In the genomic region with DNA sequence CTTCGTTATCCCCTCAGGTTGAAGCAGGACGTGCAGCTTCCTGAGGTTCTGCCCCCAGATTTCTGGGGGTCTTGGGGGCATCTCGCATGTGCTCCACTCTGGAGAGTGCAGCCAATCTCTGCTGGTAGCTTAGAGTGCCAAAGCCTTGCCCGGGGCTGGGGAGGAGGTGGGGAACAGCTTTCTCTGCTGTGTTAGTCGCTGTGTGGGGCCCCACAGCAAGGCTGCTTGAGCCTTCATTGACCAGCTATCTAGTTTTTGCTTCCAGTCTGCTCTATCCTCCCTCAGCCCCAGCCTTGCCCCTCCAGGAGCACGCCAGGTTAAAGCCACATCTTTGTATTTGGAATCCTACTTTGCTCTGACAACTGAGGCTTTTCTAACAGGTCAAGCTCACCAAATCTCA, we compare ENCODE assay signal across 23 cellular contexts. TPM values are rescaled to one million over a fixed set of nuclear protein-coding genes. Genes with fewer than 3 reads are reported as not detected.
DNase-seq lines count a peak whose midpoint lies in the region; ATAC-seq and TF ChIP-seq lines count a peak whose summit lies in the region.
"Had no signal": no experiment of that assay in that cellular context is flagged by ENCODE, and none has a peak within 500 bp of the region (broad histone marks: within the 10 kb centered on the region; RNA-seq: fewer than 3 reads in every experiment).

No MANE protein-coding gene starts in this region.

- H3K27ac ChIP-seq in ascending aorta (peak overlapping the region; percentile 88 to 90), fibroblast of lung (ENCODE audit: insufficient read depth, low read length) (peak overlapping the region; percentile 97), trophoblast cell (ENCODE audit: low read depth, low read length) (peak overlapping the region; percentile 97)
- H3K27ac ChIP-seq in effector memory CD4-positive, alpha-beta T cell (ENCODE audit: insufficient read depth, low read length, poor library complexity, severe bottlenecking): no peak overlapping the region

- peak overlapping the region; percentile 97 for H3K14ac ChIP-seq in trophoblast cell (ENCODE audit: low read length)

- H4K8ac ChIP-seq in trophoblast cell (ENCODE audit: low read depth, low read length): peak overlapping the region; percentile 94

- no peak for TF ChIP-seq CTCF in HFFc6 (IDR thresholded peaks at IDR 0.05)
- no peak for TF ChIP-seq CTCF in ascending aorta (IDR thresholded peaks at IDR 0.05)
- no peak for TF ChIP-seq CTCF in fibroblast of lung (conservative IDR thresholded peaks at IDR 0.05 in 1 of 2, IDR thresholded peaks at IDR 0.05 in 1 of 2; ENCODE audit: low read depth in 1 of 2, low read length in 2 of 2)

- no peaks in the 10 kb centered on the region for H3K27me3 ChIP-seq in ascending aorta
- no peaks in the 10 kb centered on the region for H3K27me3 ChIP-seq in fibroblast of lung (ENCODE audit: control insufficient read depth, insufficient read depth, low read length)
- H3K27me3 ChIP-seq in trophoblast cell (ENCODE audit: insufficient read depth, low read length): no peaks in the 10 kb centered on the region
- no peaks in the 10 kb centered on the region for H3K27me3 ChIP-seq in effector memory CD4-positive, alpha-beta T cell (replicated peaks; ENCODE audit: control insufficient read depth, insufficient read depth, low read length, poor library complexity, severe bottlenecking)

- peak overlapping the region; percentile 100 for H4K91ac ChIP-seq in trophoblast cell (ENCODE audit: low read depth, low read length)

- no peak for ATAC-seq in GM21381 (IDR thresholded peaks at IDR 0.05; ENCODE audit: unreplicated experiment)
- ATAC-seq: activated T-cell treated with anti-CD3 and anti-CD28 coated beads, Interleukin-2, amount 50 U/mL, for 72 hours; natural killer cell treated with Interleukin-12 subunit alpha and Interleukin-12 subunit beta and Interleukin-15 and Interleukin-18, amount 100 ng/mL, for 72 hours; psoas muscle had no signal

- no peak overlapping the region for H3K4me2 ChIP-seq in fibroblast of lung (ENCODE audit: extremely low read depth, insufficient read depth, low read length)
- H3K4me2 ChIP-seq in trophoblast cell (ENCODE audit: low read length): no peak overlapping the region

- H4K12ac ChIP-seq in trophoblast cell (ENCODE audit: low read depth, low read length): peak overlapping the region; percentile 47

- no peaks in the 10 kb centered on the region; the same call in 1 of the 2 replicates for H3K27me3 Mint-ChIP-seq in HFFc6 (ENCODE audit: insufficient read depth)

- intact Hi-C loops in ascending aorta (cut with DNase I): loop anchor here (10.0 kb wide), 3 partner anchors 949 to 1439 kb away; no protein-coding TSS in a partner anchor

- H3K79me2 ChIP-seq in fibroblast of lung (ENCODE audit: control insufficient read depth, insufficient read depth, low read length) (no peaks in the 10 kb centered on the region), trophoblast cell (ENCODE audit: control insufficient read depth, insufficient read depth, low read length, poor library complexity) (peaks cover 12% of the 10 kb centered on the region)

- H3K9ac ChIP-seq in fibroblast of lung (ENCODE audit: insufficient read depth, low read length): no peak overlapping the region
- no peak overlapping the region for H3K9ac ChIP-seq in trophoblast cell (ENCODE audit: low read length)

- H3K4me3 Mint-ChIP-seq in HFFc6: no peak overlapping the region
- H3K4me3 Mint-ChIP-seq: activated T-cell treated with anti-CD3 and anti-CD28 coated beads, Interleukin-2, amount 50 U/mL, for 72 hours; natural killer cell treated with Interleukin-12 subunit alpha and Interleukin-12 subunit beta and Interleukin-15 and Interleukin-18, amount 100 ng/mL, for 72 hours had no signal

- H3K36me3 ChIP-seq in ascending aorta: no peaks in the 10 kb centered on the region
- no peaks in the 10 kb centered on the region for H3K36me3 ChIP-seq in fibroblast of lung (ENCODE audit: control insufficient read depth, insufficient read depth, low read length)
- H3K36me3 ChIP-seq in trophoblast cell (ENCODE audit: control insufficient read depth in 1 of 2, insufficient read depth in 2 of 2, low read length in 2 of 2): no peaks in the 10 kb centered on the region
- H3K36me3 ChIP-seq in effector memory CD4-positive, alpha-beta T cell (ENCODE audit: control insufficient read depth, insufficient read depth, low read length): no peaks in the 10 kb centered on the region

- H3K27ac Mint-ChIP-seq in HFFc6: peak overlapping the region; percentile 68
- H3K27ac Mint-ChIP-seq: activated T-cell treated with anti-CD3 and anti-CD28 coated beads, Interleukin-2, amount 50 U/mL, for 72 hours; natural killer cell treated with Interleukin-12 subunit alpha and Interleukin-12 subunit beta and Interleukin-15 and Interleukin-18, amount 100 ng/mL, for 72 hours had no signal

- peaks cover 51% of the 10 kb centered on the region for H3K79me1 ChIP-seq in trophoblast cell (ENCODE audit: low read length)

- peak overlapping the region; percentile 100 for H2BK120ac ChIP-seq in trophoblast cell (ENCODE audit: insufficient read depth, low read length, poor library complexity)

- peak overlapping the region; percentile 97 for H2AK5ac ChIP-seq in trophoblast cell (ENCODE audit: low read length)

- H3K4me1 Mint-ChIP-seq in HFFc6 (ENCODE audit: low read depth): peaks cover 70% of the 10 kb centered on the region

- H3K9me3 Mint-ChIP-seq in HFFc6: no peaks in the 10 kb centered on the region
- H3K9me3 Mint-ChIP-seq: activated T-cell treated with anti-CD3 and anti-CD28 coated beads, Interleukin-2, amount 50 U/mL, for 72 hours; natural killer cell treated with Interleukin-12 subunit alpha and Interleukin-12 subunit beta and Interleukin-15 and Interleukin-18, amount 100 ng/mL, for 72 hours had no signal

- H3K23ac ChIP-seq in trophoblast cell (ENCODE audit: low read length): no peak overlapping the region

- H2AFZ ChIP-seq in fibroblast of lung (ENCODE audit: low read length) (no peak overlapping the region), trophoblast cell (ENCODE audit: insufficient read depth, low read length, poor library complexity) (peak overlapping the region; percentile 73)

- peak overlapping the region; percentile 100 for H2BK12ac ChIP-seq in trophoblast cell (ENCODE audit: low read length)

- WGBS in trophoblast cell (ENCODE audit: extremely low coverage, insufficient coverage, insufficient read length): no CpG with 5 or more reads among the region's 6 CpGs

- H2BK5ac ChIP-seq in trophoblast cell (ENCODE audit: low read depth, low read length, poor library complexity): peak overlapping the region; percentile 99

- H3K4ac ChIP-seq in trophoblast cell (ENCODE audit: low read depth, low read length): peak overlapping the region; percentile 95

- H3K18ac ChIP-seq in trophoblast cell (ENCODE audit: low read length): peak overlapping the region; percentile 97

- H3K36me3 Mint-ChIP-seq in HFFc6 (ENCODE audit: low read depth): peaks cover 5% of the 10 kb centered on the region
- H3K36me3 Mint-ChIP-seq: natural killer cell treated with Interleukin-12 subunit alpha and Interleukin-12 subunit beta and Interleukin-15 and Interleukin-18, amount 100 ng/mL, for 72 hours had no signal

- no peaks in the 10 kb centered on the region for H3K9me3 ChIP-seq in ascending aorta
- no peaks in the 10 kb centered on the region for H3K9me3 ChIP-seq in fibroblast of lung (ENCODE audit: control insufficient read depth, insufficient read depth, low read depth, low read length)
- no peaks in the 10 kb centered on the region for H3K9me3 ChIP-seq in trophoblast cell (ENCODE audit: insufficient read depth, low read depth, low read length)
- H3K9me3 ChIP-seq in effector memory CD4-positive, alpha-beta T cell (ENCODE audit: control insufficient read depth, low read length): no peaks in the 10 kb centered on the region
- H3K9me3 ChIP-seq: psoas muscle had no signal

- no peaks in the 10 kb centered on the region for H4K20me1 ChIP-seq in fibroblast of lung (ENCODE audit: control insufficient read depth, extremely low read depth, insufficient read depth, low read length)

- H3K4me3 ChIP-seq in ascending aorta: no peak overlapping the region
- no peak overlapping the region for H3K4me3 ChIP-seq in fibroblast of lung (replicated peaks in 1 of 4; ENCODE audit: control extremely low read depth in 1 of 4, insufficient read depth in 1 of 4, low read depth in 3 of 4, low read length in 4 of 4)
- H3K4me3 ChIP-seq in trophoblast cell (ENCODE audit: low read depth, low read length): no peak overlapping the region
- H3K4me3 ChIP-seq in effector memory CD4-positive, alpha-beta T cell (ENCODE audit: insufficient read depth, low read depth, low read length, poor library complexity, severe bottlenecking): no peak overlapping the region
- H3K4me3 ChIP-seq: psoas muscle had no signal

- no peak for DNase-seq in HFFc6
- no peak for DNase-seq in ascending aorta (ENCODE audit: low spot score in 2 of 2)
- no peak for DNase-seq in fibroblast of lung (ENCODE audit: low read depth in 2 of 2)
- DNase-seq in trophoblast cell: no peak
- DNase-seq in SK-N-DZ (ENCODE audit: low spot score): no peak
- no peak for DNase-seq in iPS-NIHi11 (ENCODE audit: low spot score)
- no peak for DNase-seq in effector memory CD4-positive, alpha-beta T cell
- DNase-seq: activated CD4-positive, alpha-beta T cell treated with anti-CD3 and anti-CD28 coated beads for 1 hour; activated naive CD4-positive, alpha-beta T cell treated with anti-CD3 and anti-CD28 coated beads, Interleukin-2, amount 50 U/mL, for 16 hours; activated T-cell treated with anti-CD3 and anti-CD28 coated beads, Interleukin-2, amount 50 U/mL, for 72 hours; C1 segment of cervical spinal cord; Calu3; cerebellar nuclear complex; HCEC 1CT; head of caudate nucleus; midbrain; MV-4-11; NCI-H69; substantia nigra had no signal

- H3K4me1 ChIP-seq in ascending aorta (peaks cover 25 to 59% of the 10 kb centered on the region in 2 donors), fibroblast of lung (ENCODE audit: control insufficient read depth, extremely low read depth, insufficient read depth, low read length) (peaks cover 42% of the 10 kb centered on the region), trophoblast cell (ENCODE audit: control insufficient read depth in 1 of 2, insufficient read depth in 2 of 2, low read length in 2 of 2) (peaks cover 32 to 40% of the 10 kb centered on the region in 2 experiments)
- no peaks in the 10 kb centered on the region for H3K4me1 ChIP-seq in effector memory CD4-positive, alpha-beta T cell (ENCODE audit: control insufficient read depth, insufficient read depth, low read length, poor library complexity, severe bottlenecking)

RNA-seq across cellular contexts. Expression of a gene that starts 32.0 kb away (rescaled TPM):
- total RNA-seq in HFFc6 (2021; fragmentation: NEBNext Ultra II Directional; extraction: Animal tissue kit (Norgen Biotek cat#: 25700)): under 1 TPM in 3 of 6 experiments, not detected in 3; 0.11 to 0.40 (median 0.33) TPM
- total RNA-seq in ascending aorta (98.8 TPM), fibroblast of lung (11.2 and 47.0 TPM in 2 replicates)
- 18.9 and 99.8 TPM in 2 replicates for polyA plus RNA-seq in fibroblast of lung
- polyA plus RNA-seq in fibroblast of lung (2012): 14.9 and 74.7 TPM in 2 replicates
- 5.6 and 26.4 TPM in 2 replicates for polyA minus RNA-seq in fibroblast of lung (ENCODE audit: low replicate concordance)
- 0.58 and 0.63 TPM in 2 replicates for polyA plus RNA-seq in trophoblast cell (2013)
- not detected in 2 replicates for polyA plus RNA-seq in SK-N-DZ (2014; cell fraction: cytosol; rRNA removed)
- not detected in 2 replicates for polyA plus RNA-seq in SK-N-DZ (2014; cell fraction: nucleus; rRNA removed)
- total RNA-seq: HT-29 had no signal

RNA-seq across cellular contexts. Expression of a gene that starts 58.3 kb away (rescaled TPM):
- not detected for total RNA-seq in HFFc6 (2021; fragmentation: NEBNext Ultra II Directional; extraction: Animal tissue kit (Norgen Biotek cat#: 25700))
- total RNA-seq in ascending aorta: not detected
- total RNA-seq in fibroblast of lung: 0.26 and 0.66 TPM in 2 replicates
- 0.12 and 0.22 TPM in 2 replicates for polyA plus RNA-seq in fibroblast of lung
- polyA plus RNA-seq in fibroblast of lung (2012): 0.10 and 0.12 TPM in 2 replicates
- not detected in 2 replicates for polyA minus RNA-seq in fibroblast of lung (ENCODE audit: low replicate concordance)
- polyA plus RNA-seq in trophoblast cell (2013): 0.12 TPM in 1 of 2 replicates, not detected in the other
- polyA plus RNA-seq in SK-N-DZ (2014; cell fraction: cytosol; rRNA removed): not detected in 2 replicates
- polyA plus RNA-seq in SK-N-DZ (2014; cell fraction: nucleus; rRNA removed): not detected in 2 replicates
- total RNA-seq: activated T-cell treated with anti-CD3 and anti-CD28 coated beads, Interleukin-2, amount 50 U/mL, for 72 hours; Calu3; HT-29; natural killer cell treated with Interleukin-12 subunit alpha and Interleukin-12 subunit beta and Interleukin-15 and Interleukin-18, amount 100 ng/mL, for 72 hours; psoas muscle had no signal
